In genomic region chr20:622161-622560, GRCh38 we compare ENCODE assay signal across 1 cellular context.
TF ChIP-seq lines count a peak whose summit lies in the region.

No MANE protein-coding gene starts in this region.

TF ChIP-seq in HepG2, 621 proteins besides CTCF, POLR2A, EP300 and RAD21:
- TF ChIP-seq SRSF9 (IDR thresholded peaks at IDR 0.05; ENCODE audit: borderline replicate concordance, insufficient read depth, low read depth, low read length, poor library complexity, severe bottlenecking) (no peak), ZNF441 (CRISPR knock-in tag; IDR thresholded peaks at IDR 0.05; ENCODE audit: borderline replicate concordance) (no peak), MAFF (IDR thresholded peaks at IDR 0.05; ENCODE audit: low read depth, low read length) (0 out of 2 replicates have a peak, but pooled peaks have one; percentile 9), BRD4 (CRISPR knock-in tag; IDR thresholded peaks at IDR 0.05) (no peak), ZNF280B (CRISPR knock-in tag; IDR thresholded peaks at IDR 0.05; ENCODE audit: borderline replicate concordance) (no peak), MAFK (conservative IDR thresholded peaks at IDR 0.05 in 1 of 2, IDR thresholded peaks at IDR 0.05 in 1 of 2; ENCODE audit: low read length in 2 of 2) (peak; percentile 50; a peak in 3 of 4 replicates), ZNF773 (CRISPR knock-in tag; IDR thresholded peaks at IDR 0.05; ENCODE audit: borderline replicate concordance) (no peak), MAFG (CRISPR knock-in tag; IDR thresholded peaks at IDR 0.05) (0 out of 2 replicates have a peak, but pooled peaks have one; percentile 29)
- TF ChIP-seq, protein P1, sequence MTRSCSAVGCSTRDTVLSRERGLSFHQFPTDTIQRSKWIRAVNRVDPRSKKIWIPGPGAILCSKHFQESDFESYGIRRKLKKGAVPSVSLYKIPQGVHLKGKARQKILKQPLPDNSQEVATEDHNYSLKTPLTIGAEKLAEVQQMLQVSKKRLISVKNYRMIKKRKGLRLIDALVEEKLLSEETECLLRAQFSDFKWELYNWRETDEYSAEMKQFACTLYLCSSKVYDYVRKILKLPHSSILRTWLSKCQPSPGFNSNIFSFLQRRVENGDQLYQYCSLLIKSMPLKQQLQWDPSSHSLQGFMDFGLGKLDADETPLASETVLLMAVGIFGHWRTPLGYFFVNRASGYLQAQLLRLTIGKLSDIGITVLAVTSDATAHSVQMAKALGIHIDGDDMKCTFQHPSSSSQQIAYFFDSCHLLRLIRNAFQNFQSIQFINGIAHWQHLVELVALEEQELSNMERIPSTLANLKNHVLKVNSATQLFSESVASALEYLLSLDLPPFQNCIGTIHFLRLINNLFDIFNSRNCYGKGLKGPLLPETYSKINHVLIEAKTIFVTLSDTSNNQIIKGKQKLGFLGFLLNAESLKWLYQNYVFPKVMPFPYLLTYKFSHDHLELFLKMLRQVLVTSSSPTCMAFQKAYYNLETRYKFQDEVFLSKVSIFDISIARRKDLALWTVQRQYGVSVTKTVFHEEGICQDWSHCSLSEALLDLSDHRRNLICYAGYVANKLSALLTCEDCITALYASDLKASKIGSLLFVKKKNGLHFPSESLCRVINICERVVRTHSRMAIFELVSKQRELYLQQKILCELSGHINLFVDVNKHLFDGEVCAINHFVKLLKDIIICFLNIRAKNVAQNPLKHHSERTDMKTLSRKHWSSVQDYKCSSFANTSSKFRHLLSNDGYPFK (CRISPR knock-in tag; IDR thresholded peaks at IDR 0.05; ENCODE audit: borderline replicate concordance): 0 out of 2 replicates have a peak, but pooled peaks have one; percentile 4
- TF ChIP-seq, protein P2, sequence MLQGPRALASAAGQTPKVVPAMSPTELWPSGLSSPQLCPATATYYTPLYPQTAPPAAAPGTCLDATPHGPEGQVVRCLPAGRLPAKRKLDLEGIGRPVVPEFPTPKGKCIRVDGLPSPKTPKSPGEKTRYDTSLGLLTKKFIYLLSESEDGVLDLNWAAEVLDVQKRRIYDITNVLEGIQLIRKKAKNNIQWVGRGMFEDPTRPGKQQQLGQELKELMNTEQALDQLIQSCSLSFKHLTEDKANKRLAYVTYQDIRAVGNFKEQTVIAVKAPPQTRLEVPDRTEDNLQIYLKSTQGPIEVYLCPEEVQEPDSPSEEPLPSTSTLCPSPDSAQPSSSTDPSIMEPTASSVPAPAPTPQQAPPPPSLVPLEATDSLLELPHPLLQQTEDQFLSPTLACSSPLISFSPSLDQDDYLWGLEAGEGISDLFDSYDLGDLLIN (CRISPR knock-in tag; IDR thresholded peaks at IDR 0.05; ENCODE audit: borderline replicate concordance): no peak
